Comparison of ENCODE assay signal across 14 cellular contexts in genomic region chr13:78317030-78317429, GRCh38.
A peak's percentile ranks its signal among the peaks of the same experiment; 100 is the strongest.
DNase-seq lines count a peak whose midpoint lies in the region; ATAC-seq, FAIRE-seq and TF ChIP-seq lines count a peak whose summit lies in the region.
"Had no signal": no experiment of that assay in that cellular context is flagged by ENCODE, and none has a peak within 500 bp of the region (broad histone marks: within the 10 kb centered on the region; RNA-seq: fewer than 3 reads in every experiment).

No MANE protein-coding gene starts in this region.

- DNase-seq in D721Med (ENCODE audit: insufficient read length, low spot score) (no peak), HFF-Myc (ENCODE audit: extremely low read depth, low read depth) (peak; percentile 2), WTC11 (ENCODE audit: low spot score) (no peak), HepG2 (ENCODE audit: low spot score) (no peak), ecto neural progenitor cell (ENCODE audit: low spot score) (no peak), HPDE6-E6E7 (ENCODE audit: extremely low spot score) (no peak), NCI-H2227 (lab: John Stamatoyannopoulos, UW; ENCODE audit: unreplicated experiment) (no peak)
- DNase-seq: effector memory CD8-positive, alpha-beta T cell; EL; stimulated activated naive CD4-positive, alpha-beta T cell; T1000 had no signal

- H3K4me3 ChIP-seq in HFF-Myc (replicated peaks; ENCODE audit: low read depth, low read length) (no peak overlapping the region), HepG2 (replicated peaks in 1 of 3; ENCODE audit: insufficient read depth in 1 of 3, low read depth in 2 of 3, low read length in 3 of 3) (no peak overlapping the region)
- H3K4me3 ChIP-seq: skin epidermis had no signal

- ATAC-seq in WTC11 (peak; percentile 76; the same call in 1 of the 2 replicates), HepG2 (no peak), GM21786 (IDR thresholded peaks at IDR 0.05; ENCODE audit: unreplicated experiment) (no peak)
- ATAC-seq: effector memory CD8-positive, alpha-beta T cell had no signal

- TF ChIP-seq EP300 in HepG2 (IDR thresholded peaks at IDR 0.05; ENCODE audit: low read depth in 2 of 2, low read length in 2 of 2) (no peak), HepG2 (CRISPR knock-in tag; IDR thresholded peaks at IDR 0.05; ENCODE audit: borderline replicate concordance) (no peak)

- CTCF ChIA-PET in WTC11 (lab: Charles Lee): no interaction called here
- CTCF ChIA-PET in HepG2 (lab: Yijun Ruan, JAX; ENCODE audit: low intra/inter-chr PET ratio, low total read pairs): interaction anchor here (1.1 kb wide), 1 partner anchor 662 kb away, joined by 5 read pairs; no protein-coding TSS in a partner anchor

- peak; percentile 39 for TF ChIP-seq CTCF in D721Med (IDR thresholded peaks at IDR 0.05; ENCODE audit: insufficient read depth, missing control alignments)
- no peak for TF ChIP-seq CTCF in HFF-Myc (IDR thresholded peaks at IDR 0.05; ENCODE audit: low read depth, low read length, missing control alignments)
- TF ChIP-seq CTCF in WTC11 (IDR thresholded peaks at IDR 0.05): no peak
- TF ChIP-seq CTCF in HepG2 (CRISPR knock-in tag; IDR thresholded peaks at IDR 0.05): peak; percentile 36; the same call in 1 of the 2 replicates

- no peaks in the 10 kb centered on the region for H3K36me3 Mint-ChIP-seq in WTC11

- no peak overlapping the region for H2AFZ ChIP-seq in HepG2 (ENCODE audit: low read length)

- no peak for TF ChIP-seq RAD21 in HepG2 (CRISPR knock-in tag; IDR thresholded peaks at IDR 0.05)

- H3K4me1 ChIP-seq in HepG2 (ENCODE audit: insufficient read depth, low read length): no peaks in the 10 kb centered on the region

- H3K27me3 Mint-ChIP-seq in WTC11 (ENCODE audit: low read depth): no peaks in the 10 kb centered on the region; the same call in 1 of the 2 replicates
- H3K27me3 Mint-ChIP-seq: effector memory CD8-positive, alpha-beta T cell had no signal

- H3K36me3 ChIP-seq in HepG2 (replicated peaks in 1 of 2; ENCODE audit: control insufficient read depth in 1 of 2, insufficient read depth in 2 of 2, low read length in 2 of 2): no peaks in the 10 kb centered on the region

- H3K9ac ChIP-seq in HepG2 (ENCODE audit: insufficient read depth, low read depth, low read length): no peak overlapping the region

- no peak overlapping the region for H3K4me3 Mint-ChIP-seq in WTC11
- H3K4me3 Mint-ChIP-seq: effector memory CD8-positive, alpha-beta T cell had no signal

- FAIRE-seq in D721Med (lab: Jason Lieb, UNC) (no peak), HepG2 (lab: Jason Lieb, UNC) (no peak)

- no peaks in the 10 kb centered on the region for H3K79me2 ChIP-seq in HepG2 (ENCODE audit: insufficient read depth, low read length)

- intact Hi-C loops in HepG2 (cut with micrococcal nuclease; ENCODE audit: unreplicated experiment): no loop called here

- no peaks in the 10 kb centered on the region for H4K20me1 ChIP-seq in HepG2 (ENCODE audit: insufficient read depth, low read length)

- no TSS peak for BruUV-seq in HepG2 (replicated peaks; lab: Mats Ljungman, UMichigan)

- H3K27ac ChIP-seq in HepG2 (ENCODE audit: extremely low read length, insufficient read depth, low read length): no peak overlapping the region
- H3K27ac ChIP-seq: skin epidermis had no signal

- POLR2A ChIA-PET in WTC11 (lab: Charles Lee) (no interaction called here), HepG2 (lab: Yijun Ruan, JAX) (no interaction called here)

- H3K27ac Mint-ChIP-seq in WTC11: no peak overlapping the region
- H3K27ac Mint-ChIP-seq: activated T-helper 2 cell treated with anti-CD3 and anti-CD28 coated beads, Interferon-gamma antibody, Interleukin-2, Interleukin-4, amounts not matched to agents 10 μg/mL and 5 μg/mL and 100 μg/mL, durations not matched to agents 14 hours and 24 hours and 36 hours; effector memory CD8-positive, alpha-beta T cell had no signal

- no peaks in the 10 kb centered on the region for H3K27me3 ChIP-seq in HepG2 (ENCODE audit: control insufficient read depth in 1 of 2, insufficient read depth in 2 of 2, low read length in 2 of 2)

- H3K4me1 Mint-ChIP-seq in WTC11: no peaks in the 10 kb centered on the region

- in situ Hi-C loops in HepG2 (cut with HindIII; ENCODE audit: extremely low pct_ligation_motif_present, low pct_unique_long_range_greater_than_20kb): no loop called here

- no peak overlapping the region for H3K4me2 ChIP-seq in HepG2 (ENCODE audit: low read depth, low read length)

- no peaks in the 10 kb centered on the region for H3K9me3 Mint-ChIP-seq in WTC11
- H3K9me3 Mint-ChIP-seq: activated T-helper 2 cell treated with anti-CD3 and anti-CD28 coated beads, Interferon-gamma antibody, Interleukin-2, Interleukin-4, amounts not matched to agents 10 μg/mL and 5 μg/mL and 100 μg/mL, durations not matched to agents 14 hours and 24 hours and 36 hours; effector memory CD8-positive, alpha-beta T cell had no signal

- H3K9me3 ChIP-seq in HepG2 (ENCODE audit: low read length): no peaks in the 10 kb centered on the region

- TF ChIP-seq POLR2A in HepG2 (IDR thresholded peaks at IDR 0.05; ENCODE audit: insufficient read depth in 1 of 2, low read depth in 2 of 2, low read length in 2 of 2): no peak

TF ChIP-seq in WTC11, 78 proteins besides CTCF, POLR2A, EP300 and RAD21 (continues in another document):
- TF ChIP-seq NR3C1 (CRISPR knock-in tag; conservative IDR thresholded peaks at IDR 0.05; ENCODE audit: low read depth) (no peak), ERG (CRISPR knock-in tag; IDR thresholded peaks at IDR 0.05) (no peak), IRF2 (CRISPR knock-in tag; IDR thresholded peaks at IDR 0.05; ENCODE audit: borderline replicate concordance, low read depth) (no peak), FOXJ3 (CRISPR knock-in tag; IDR thresholded peaks at IDR 0.05; ENCODE audit: borderline replicate concordance) (no peak), FOXK1 (CRISPR knock-in tag; IDR thresholded peaks at IDR 0.05) (no peak), ATF2 (CRISPR knock-in tag; IDR thresholded peaks at IDR 0.05; ENCODE audit: borderline replicate concordance, low read depth) (no peak)

TF ChIP-seq in HepG2, 621 proteins besides CTCF, POLR2A, EP300 and RAD21:
- TF ChIP-seq ZNF589 (CRISPR knock-in tag; conservative IDR thresholded peaks at IDR 0.05) (no peak), STAG1 (CRISPR knock-in tag; IDR thresholded peaks at IDR 0.05) (peak; percentile 47), ARNT2 (CRISPR knock-in tag; IDR thresholded peaks at IDR 0.05; ENCODE audit: low read depth) (no peak), TCF12 (IDR thresholded peaks at IDR 0.05) (no peak), TCF12 (CRISPR knock-in tag; IDR thresholded peaks at IDR 0.05) (no peak)

Comparison
In these comparisons a context has a peak if more than half of its experiments do, and no peak if none do; other contexts are left out.
1. CTCF ChIP-seq: peak in D721Med (single experiment) and HepG2 (single experiment); none in HFF-Myc (single experiment) and WTC11 (single experiment).